11 cellular contexts compared by ENCODE assay signal in the genomic region with DNA sequence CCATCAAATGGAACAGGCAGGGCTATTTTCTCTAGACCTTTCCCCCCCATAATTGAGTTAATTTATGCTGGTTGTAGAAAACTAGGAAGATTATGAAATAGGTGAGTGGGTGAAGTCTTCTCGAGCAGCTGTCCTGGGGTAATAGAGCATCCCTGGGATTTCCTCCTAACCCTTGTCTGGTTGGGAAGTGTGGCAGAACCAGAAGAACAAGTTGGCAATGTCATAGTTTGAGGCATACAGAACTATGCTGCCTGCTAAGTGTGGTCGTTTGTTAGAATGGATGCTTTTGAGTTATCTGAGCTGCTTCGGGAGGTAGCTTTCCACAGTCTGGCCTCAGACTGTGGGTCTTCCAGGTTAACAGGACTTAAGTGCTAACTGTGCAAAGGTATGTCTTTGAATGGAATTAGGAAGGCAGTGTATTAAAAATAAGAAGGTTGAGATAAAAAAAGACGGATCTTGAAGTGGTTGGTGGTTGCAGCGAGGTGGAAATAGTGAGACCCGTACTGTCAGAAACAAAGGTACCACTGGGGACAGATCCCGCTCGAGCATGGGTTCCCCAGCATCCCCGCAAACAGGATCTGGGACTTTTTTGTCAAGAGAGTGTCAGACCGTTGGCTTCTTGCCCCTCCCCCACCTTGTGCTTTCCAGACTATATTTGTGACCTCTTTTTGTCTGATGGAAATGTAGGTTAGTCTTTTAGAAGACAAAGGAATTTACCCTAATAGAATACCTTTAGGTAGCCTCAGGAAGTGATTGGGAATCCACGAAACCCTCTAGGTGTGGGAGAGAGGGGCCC. TPM values are rescaled to one million over a fixed set of nuclear protein-coding genes. Genes with fewer than 3 reads are reported as not detected.
DNase-seq lines count a peak whose midpoint lies in the region; ATAC-seq and TF ChIP-seq lines count a peak whose summit lies in the region.
"Had no signal": no experiment of that assay in that cellular context is flagged by ENCODE, and none has a peak within 500 bp of the region (broad histone marks: within the 10 kb centered on the region; RNA-seq: fewer than 3 reads in every experiment).

No MANE protein-coding gene starts in this region.

- peaks cover 87% of the 10 kb centered on the region for H3K79me2 ChIP-seq in neural progenitor cell (ENCODE audit: low read depth)

- ATAC-seq in activated naive CD8-positive, alpha-beta T cell treated with anti-CD3 and anti-CD28 coated beads, Interleukin-2, amount 50 U/mL, for 24 hours = no peak
- ATAC-seq: mucosa of descending colon had no signal

- peak in 3 of 5 donors; percentile 20 to 61 (median 55) for DNase-seq in CD8-positive, alpha-beta memory T cell
- DNase-seq in activated naive CD8-positive, alpha-beta T cell treated with anti-CD3 and anti-CD28 coated beads, Interleukin-2, amount 50 U/mL, for 24 hours = no peak
- peak; percentile 19 for DNase-seq in neural progenitor cell (ENCODE audit: low spot score)
- DNase-seq in dorsolateral prefrontal cortex = no peak
- DNase-seq in NCI-H82 treated with DMSO at 0.1 percent for 48 hours (lab: John Stamatoyannopoulos, UW; ENCODE audit: unreplicated experiment) = no peak
- DNase-seq in DMS153 treated with DMSO at 0.1 percent for 48 hours (lab: John Stamatoyannopoulos, UW; ENCODE audit: unreplicated experiment) = no peak
- DNase-seq: MM.1S, mucosa of descending colon, NCI-H69 had no signal

- H3K9ac ChIP-seq in neural progenitor cell = no peak overlapping the region

- H3K36me3 Mint-ChIP-seq in CD8-positive, alpha-beta memory T cell = peaks cover 0 to 24% (median 2%) of the 10 kb centered on the region in 3 donors
- H3K36me3 Mint-ChIP-seq in IgD-negative memory B cell = no peaks in the 10 kb centered on the region
- peaks cover 20% of the 10 kb centered on the region for H3K36me3 Mint-ChIP-seq in activated naive CD8-positive, alpha-beta T cell treated with anti-CD3 and anti-CD28 coated beads, Interleukin-2, amount 50 U/mL, for 24 hours (ENCODE audit: low read depth)
- peaks cover 27% of the 10 kb centered on the region for H3K36me3 Mint-ChIP-seq in neural progenitor cell

- peak overlapping the region; percentile 63 to 84 (median 74) for H3K4me3 Mint-ChIP-seq in CD8-positive, alpha-beta memory T cell
- H3K4me3 Mint-ChIP-seq in IgD-negative memory B cell (peak overlapping the region in 3 of 4 donors; percentile 50 to 82 (median 64)), neural progenitor cell (peak overlapping the region; percentile 50)
- H3K4me3 Mint-ChIP-seq in activated naive CD8-positive, alpha-beta T cell treated with anti-CD3 and anti-CD28 coated beads, Interleukin-2, amount 50 U/mL, for 24 hours = peak overlapping the region; percentile 13

- peaks cover 0 to 1% of the 10 kb centered on the region in 2 donors for H3K27me3 Mint-ChIP-seq in CD8-positive, alpha-beta memory T cell
- H3K27me3 Mint-ChIP-seq in IgD-negative memory B cell (no peaks in the 10 kb centered on the region), neural progenitor cell (ENCODE audit: insufficient read depth, low read depth) (peaks cover 5% of the 10 kb centered on the region)
- H3K27me3 Mint-ChIP-seq in activated naive CD8-positive, alpha-beta T cell treated with anti-CD3 and anti-CD28 coated beads, Interleukin-2, amount 50 U/mL, for 24 hours = no peaks in the 10 kb centered on the region

- CTCF ChIA-PET in CD8-positive, alpha-beta memory T cell (lab: Charles Lee) = no interaction called here

- H3K9me3 Mint-ChIP-seq in CD8-positive, alpha-beta memory T cell = no peaks in the 10 kb centered on the region
- H3K9me3 Mint-ChIP-seq in IgD-negative memory B cell = no peaks in the 10 kb centered on the region
- H3K9me3 Mint-ChIP-seq in activated naive CD8-positive, alpha-beta T cell treated with anti-CD3 and anti-CD28 coated beads, Interleukin-2, amount 50 U/mL, for 24 hours = no peaks in the 10 kb centered on the region
- H3K9me3 Mint-ChIP-seq in neural progenitor cell = peaks cover 7% of the 10 kb centered on the region

- H3K9me3 ChIP-seq in CD8-positive, alpha-beta memory T cell (ENCODE audit: low read length) = no peaks in the 10 kb centered on the region
- H3K9me3 ChIP-seq in neural progenitor cell (ENCODE audit: low read depth) = no peaks in the 10 kb centered on the region
- H3K9me3 ChIP-seq: ascending aorta, mucosa of descending colon had no signal

- H3F3A ChIP-seq in neural progenitor cell (ENCODE audit: low read depth) = peaks cover 26% of the 10 kb centered on the region

- H3K4me1 Mint-ChIP-seq in CD8-positive, alpha-beta memory T cell = peaks cover 74 to 85% (median 84%) of the 10 kb centered on the region in 3 donors
- H3K4me1 Mint-ChIP-seq in IgD-negative memory B cell = peaks cover 49 to 64% (median 59%) of the 10 kb centered on the region in 3 donors
- H3K4me1 Mint-ChIP-seq in activated naive CD8-positive, alpha-beta T cell treated with anti-CD3 and anti-CD28 coated beads, Interleukin-2, amount 50 U/mL, for 24 hours = peaks cover 86% of the 10 kb centered on the region
- H3K4me1 Mint-ChIP-seq in neural progenitor cell = peaks cover 42% of the 10 kb centered on the region

- TF ChIP-seq CTCF in neural progenitor cell (IDR thresholded peaks at IDR 0.05) = no peak
- no peak for TF ChIP-seq CTCF in dorsolateral prefrontal cortex (IDR thresholded peaks at IDR 0.05 in 54 of 56, conservative IDR thresholded peaks at IDR 0.05 in 2 of 56; ENCODE audit: low read depth in 1 of 56, partially characterized antibody in 56 of 56)

- H3K27me3 ChIP-seq in CD8-positive, alpha-beta memory T cell (ENCODE audit: insufficient read depth, low read length, poor library complexity, severe bottlenecking) = no peaks in the 10 kb centered on the region
- H3K27me3 ChIP-seq in neural progenitor cell = peaks cover 9% of the 10 kb centered on the region
- no peaks in the 10 kb centered on the region for H3K27me3 ChIP-seq in dorsolateral prefrontal cortex
- H3K27me3 ChIP-seq: ascending aorta had no signal

- no peak overlapping the region for H2AFZ ChIP-seq in neural progenitor cell (replicated peaks)

- H3K4me3 ChIP-seq in CD8-positive, alpha-beta memory T cell (ENCODE audit: low read length) = no peak overlapping the region
- H3K4me3 ChIP-seq in neural progenitor cell (no peak overlapping the region), dorsolateral prefrontal cortex (no peak overlapping the region)
- H3K4me3 ChIP-seq: ascending aorta, mucosa of descending colon had no signal

- intact Hi-C loops in dorsolateral prefrontal cortex (cut with DNase I) = loop anchor here in 1 of 2 donors (5.0 to 10.0 kb wide), 3 partner anchors 42 to 205 kb away; a partner anchor contains a TSS

- no peak overlapping the region for H3K27ac ChIP-seq in CD8-positive, alpha-beta memory T cell (ENCODE audit: low read depth, low read length)
- H3K27ac ChIP-seq in neural progenitor cell (no peak overlapping the region), dorsolateral prefrontal cortex (no peak overlapping the region)
- H3K27ac ChIP-seq: ascending aorta had no signal

- H4K20me1 ChIP-seq in neural progenitor cell (ENCODE audit: low read depth) = peaks cover 78% of the 10 kb centered on the region

- H3K27ac Mint-ChIP-seq in CD8-positive, alpha-beta memory T cell = peak overlapping the region; percentile 80 to 95 (median 92)
- H3K27ac Mint-ChIP-seq in IgD-negative memory B cell (peak overlapping the region; percentile 33 to 73 (median 59)), neural progenitor cell (peak overlapping the region; percentile 26)
- peak overlapping the region; percentile 52 for H3K27ac Mint-ChIP-seq in activated naive CD8-positive, alpha-beta T cell treated with anti-CD3 and anti-CD28 coated beads, Interleukin-2, amount 50 U/mL, for 24 hours

- peaks cover 62% of the 10 kb centered on the region for H3K4me1 ChIP-seq in CD8-positive, alpha-beta memory T cell (ENCODE audit: insufficient read depth, low read length)
- H3K4me1 ChIP-seq in neural progenitor cell = peaks cover 42% of the 10 kb centered on the region

- no peaks in the 10 kb centered on the region for H3K36me3 ChIP-seq in CD8-positive, alpha-beta memory T cell (ENCODE audit: insufficient read depth, low read length)
- H3K36me3 ChIP-seq in neural progenitor cell = no peaks in the 10 kb centered on the region

- H3K4me2 ChIP-seq in neural progenitor cell = peak overlapping the region; percentile 55

- POLR2A ChIA-PET in CD8-positive, alpha-beta memory T cell (lab: Charles Lee) = no interaction called here

RNA-seq across cellular contexts. Expression of a gene that starts 4.0 kb away (rescaled TPM):
- 100 to 1,000 TPM; 176 to 182 TPM for total RNA-seq in CD8-positive, alpha-beta memory T cell
- polyA plus RNA-seq in CD8-positive, alpha-beta memory T cell = 46.9 TPM
- 16.6 TPM for polyA plus RNA-seq in IgD-negative memory B cell
- total RNA-seq in neural progenitor cell (ENCODE audit: low replicate concordance) (37.9 and 49.8 TPM in 2 replicates), dorsolateral prefrontal cortex (10 to 100 TPM; 27.7 to 72.8 (median 40.1) TPM)

Comparison
In these comparisons a context has a peak if more than half of its experiments do, and no peak if none do; other contexts are left out.
1. DNase-seq: peak in CD8-positive, alpha-beta memory T cell (3 of 5) and neural progenitor cell (single experiment); none in activated naive CD8-positive, alpha-beta T cell treated with anti-CD3 and anti-CD28 coated beads, Interleukin-2, amount 50 U/mL, for 24 hours (single experiment), dorsolateral prefrontal cortex (0 of 10), NCI-H82 treated with DMSO at 0.1 percent for 48 hours (single experiment) and DMS153 treated with DMSO at 0.1 percent for 48 hours (single experiment).
2. H3K27ac Mint-ChIP-seq: peak in every context shown above with its lines; median percentile 92 in CD8-positive, alpha-beta memory T cell; 59 in IgD-negative memory B cell; 52 in activated naive CD8-positive, alpha-beta T cell treated with anti-CD3 and anti-CD28 coated beads, Interleukin-2, amount 50 U/mL, for 24 hours; 26 in neural progenitor cell.
3. H3K4me3 Mint-ChIP-seq: peak in every context shown above with its lines; median percentile 74 in CD8-positive, alpha-beta memory T cell; 64 in IgD-negative memory B cell; 50 in neural progenitor cell; 13 in activated naive CD8-positive, alpha-beta T cell treated with anti-CD3 and anti-CD28 coated beads, Interleukin-2, amount 50 U/mL, for 24 hours.